12 cellular contexts compared by ENCODE assay signal in the genomic region with DNA sequence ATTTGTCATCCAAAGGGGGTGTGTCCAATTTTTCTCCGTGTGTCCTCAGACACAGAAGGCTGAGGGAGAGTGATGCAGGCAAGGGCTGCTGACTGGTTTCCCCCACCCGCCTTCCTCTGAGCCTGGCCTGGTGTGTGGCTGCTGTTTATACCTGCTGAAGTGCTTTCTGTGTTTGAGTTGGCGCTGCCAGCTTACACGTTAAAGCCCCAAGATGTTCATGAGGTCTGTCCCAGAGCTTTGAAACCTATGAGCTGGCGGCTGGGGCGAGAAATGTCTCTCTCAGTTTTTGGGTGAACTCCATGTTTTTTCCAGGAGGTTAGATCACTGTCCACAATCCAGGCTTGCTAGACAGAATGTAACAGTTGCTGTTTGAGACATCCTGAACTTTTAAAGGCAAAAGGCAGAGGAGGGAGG.
DNase-seq lines count a peak whose midpoint lies in the region; FAIRE-seq and TF ChIP-seq lines count a peak whose summit lies in the region.
"Had no signal": no experiment of that assay in that cellular context is flagged by ENCODE, and none has a peak within 500 bp of the region (broad histone marks: within the 10 kb centered on the region; RNA-seq: fewer than 3 reads in every experiment).

No MANE protein-coding gene starts in this region.

- H3K4me1 ChIP-seq in kidney (ENCODE audit: control insufficient read depth in 1 of 2, insufficient read depth in 1 of 2, low read depth in 1 of 2, low read length in 2 of 2) (no peaks in the 10 kb centered on the region), sigmoid colon (peaks cover 0 to 39% (median 29%) of the 10 kb centered on the region in 4 donors)
- H3K4me1 ChIP-seq: right lobe of liver had no signal

- CTCF ChIA-PET in activated naive CD4-positive, alpha-beta T cell treated with anti-CD3 and anti-CD28 coated beads, Interleukin-2, amount 10 ng/mL, durations not matched to agents 7 days and 5 days (lab: Charles Lee), result no interaction called here

- H3K36me3 ChIP-seq in kidney (ENCODE audit: control insufficient read depth in 1 of 2, insufficient read depth in 2 of 2, low read length in 2 of 2) (no peaks in the 10 kb centered on the region), sigmoid colon (no peaks in the 10 kb centered on the region)
- H3K36me3 ChIP-seq: right lobe of liver had no signal

- no peaks in the 10 kb centered on the region for H3K9me3 ChIP-seq in kidney (ENCODE audit: control insufficient read depth in 1 of 2, low read length in 2 of 2)
- H3K9me3 ChIP-seq in sigmoid colon, result no peaks in the 10 kb centered on the region
- H3K9me3 ChIP-seq: right lobe of liver had no signal

- H3K4me3 Mint-ChIP-seq in activated naive CD4-positive, alpha-beta T cell treated with anti-CD3 and anti-CD28 coated beads, Interleukin-2, amount 10 ng/mL, durations not matched to agents 7 days and 5 days, result no peak overlapping the region
- H3K4me3 Mint-ChIP-seq: CD14-positive monocyte; central memory CD8-positive, alpha-beta T cell; IgD-negative memory B cell had no signal

- no peaks in the 10 kb centered on the region for H3K36me3 Mint-ChIP-seq in activated naive CD4-positive, alpha-beta T cell treated with anti-CD3 and anti-CD28 coated beads, Interleukin-2, amount 10 ng/mL, durations not matched to agents 7 days and 5 days
- H3K36me3 Mint-ChIP-seq: CD14-positive monocyte had no signal

- H3K4me3 ChIP-seq in kidney (ENCODE audit: low read length in 2 of 2), result no peak overlapping the region
- no peak overlapping the region for H3K4me3 ChIP-seq in sigmoid colon
- H3K4me3 ChIP-seq: right lobe of liver had no signal

- FAIRE-seq in kidney (lab: Jason Lieb, UNC), result no peak

- H3K27ac ChIP-seq in kidney (ENCODE audit: low read depth in 2 of 2, low read length in 2 of 2) (no peak overlapping the region), sigmoid colon (peak overlapping the region; percentile 64 to 87 (median 78))
- H3K27ac ChIP-seq: right lobe of liver had no signal

- peak; percentile 10 for DNase-seq in ELR (ENCODE audit: low read depth)
- peak; percentile 38 for DNase-seq in astrocyte of the hippocampus (ENCODE audit: low read depth, low spot score)
- peak; percentile 66 for DNase-seq in kidney
- DNase-seq in sigmoid colon, result peak; percentile 85
- no peak for DNase-seq in activated naive CD4-positive, alpha-beta T cell treated with anti-CD3 and anti-CD28 coated beads, Interleukin-2, amount 10 ng/mL, durations not matched to agents 7 days and 5 days
- no peak for DNase-seq in SIG-M5 treated with dmso at 0.1 percent for 504 hours (lab: John Stamatoyannopoulos, UW; ENCODE audit: unreplicated experiment)
- DNase-seq in NOMO-1 (lab: John Stamatoyannopoulos, UW; ENCODE audit: unreplicated experiment in 2 of 2), result no peak
- no peak for DNase-seq in NCI-H1092 treated with DMSO at 0.1 percent for 48 hours (lab: John Stamatoyannopoulos, UW)
- DNase-seq: right lobe of liver had no signal

- TF ChIP-seq CTCF in kidney (IDR thresholded peaks at IDR 0.05; ENCODE audit: borderline replicate concordance, extremely low read depth, insufficient read depth), result no peak
- TF ChIP-seq CTCF in sigmoid colon (IDR thresholded peaks at IDR 0.05), result no peak

- no peaks in the 10 kb centered on the region for H3K27me3 ChIP-seq in sigmoid colon
- H3K27me3 ChIP-seq: right lobe of liver had no signal

- intact Hi-C loops in kidney (cut with DNase I), result no loop called here
- intact Hi-C loops in sigmoid colon (cut with DNase I), result loop anchor here (5.0 kb wide), 1 partner anchor 68 kb away; a partner anchor contains a TSS

- no peak for TF ChIP-seq POLR2A in sigmoid colon (IDR thresholded peaks at IDR 0.05)

- H3K9me3 Mint-ChIP-seq in activated naive CD4-positive, alpha-beta T cell treated with anti-CD3 and anti-CD28 coated beads, Interleukin-2, amount 10 ng/mL, durations not matched to agents 7 days and 5 days, result no peaks in the 10 kb centered on the region
- H3K9me3 Mint-ChIP-seq: IgD-negative memory B cell had no signal

- H3K27ac Mint-ChIP-seq in activated naive CD4-positive, alpha-beta T cell treated with anti-CD3 and anti-CD28 coated beads, Interleukin-2, amount 10 ng/mL, durations not matched to agents 7 days and 5 days, result no peak overlapping the region
- H3K27ac Mint-ChIP-seq: CD14-positive monocyte, IgD-negative memory B cell had no signal

- H3K4me1 Mint-ChIP-seq in activated naive CD4-positive, alpha-beta T cell treated with anti-CD3 and anti-CD28 coated beads, Interleukin-2, amount 10 ng/mL, durations not matched to agents 7 days and 5 days, result no peaks in the 10 kb centered on the region
- H3K4me1 Mint-ChIP-seq: CD14-positive monocyte; central memory CD8-positive, alpha-beta T cell; IgD-negative memory B cell had no signal

- TF ChIP-seq EP300 in sigmoid colon (IDR thresholded peaks at IDR 0.05), result peak in 2 of 4 donors; percentile 14 to 49

- H3K27me3 Mint-ChIP-seq in activated naive CD4-positive, alpha-beta T cell treated with anti-CD3 and anti-CD28 coated beads, Interleukin-2, amount 10 ng/mL, durations not matched to agents 7 days and 5 days, result no peaks in the 10 kb centered on the region
- H3K27me3 Mint-ChIP-seq: central memory CD8-positive, alpha-beta T cell had no signal

- 51 to 64% methylated on average over 6 of the region's 6 CpGs for WGBS in sigmoid colon, 2 donors

- H3K9ac ChIP-seq in kidney (ENCODE audit: low read length in 2 of 2), result no peak overlapping the region

Comparison
In these comparisons a context has a peak if more than half of its experiments do, and no peak if none do; other contexts are left out.
1. DNase-seq: peak in ELR (single experiment), astrocyte of the hippocampus (single experiment), kidney (single experiment) and sigmoid colon (single experiment); none in activated naive CD4-positive, alpha-beta T cell treated with anti-CD3 and anti-CD28 coated beads, Interleukin-2, amount 10 ng/mL, durations not matched to agents 7 days and 5 days (single experiment), SIG-M5 treated with dmso at 0.1 percent for 504 hours (single experiment), NOMO-1 (0 of 2) and NCI-H1092 treated with DMSO at 0.1 percent for 48 hours (single experiment).
2. H3K27ac ChIP-seq: peak in sigmoid colon (4 of 4); none in kidney (0 of 2).